Comparison of ENCODE assay signal across 20 cellular contexts in genomic region chrX:12489341-12489740, GRCh38.
DNase-seq lines count a peak whose midpoint lies in the region; ATAC-seq, FAIRE-seq and TF ChIP-seq lines count a peak whose summit lies in the region.
"Had no signal": no experiment of that assay in that cellular context is flagged by ENCODE, and none has a peak within 500 bp of the region (broad histone marks: within the 10 kb centered on the region; RNA-seq: fewer than 3 reads in every experiment).

No MANE protein-coding gene starts in this region.

- ATAC-seq in A549 (no peak), omental fat pad (ENCODE audit: low FRiP score) (peak; percentile 72)
- ATAC-seq: CD8-positive, alpha-beta T cell had no signal

- H2AFZ ChIP-seq in astrocyte (ENCODE audit: low read depth, low read length) (no peak overlapping the region), neural progenitor cell (replicated peaks) (no peak overlapping the region)

- FAIRE-seq in A549 (lab: Jason Lieb, UNC) (peak; percentile 70), astrocyte (lab: Jason Lieb, UNC) (peak; percentile 94)
- FAIRE-seq: HTR-8/SVneo had no signal

- H3K27ac Mint-ChIP-seq in astrocyte (ENCODE audit: unreplicated experiment) (no peak overlapping the region), neural progenitor cell (no peak overlapping the region)
- H3K27ac Mint-ChIP-seq: CD8-positive, alpha-beta T cell; IgD-negative memory B cell had no signal

- DNase-seq in A549 (ENCODE audit: low read depth in 1 of 2, low spot score in 1 of 2): no peak
- DNase-seq in EL: peak; percentile 9
- DNase-seq in astrocyte (ENCODE audit: low read depth): no peak
- no peak for DNase-seq in omental fat pad (ENCODE audit: low spot score)
- no peak for DNase-seq in neural progenitor cell (ENCODE audit: low spot score)
- no peak for DNase-seq in amniotic stem cell (lab: John Stamatoyannopoulos, UW)
- DNase-seq in activated T-cell treated with anti-CD3 and anti-CD28 coated beads, Interleukin-2, amount 50 U/mL, for 1 hour: no peak
- DNase-seq: ACHN; CD8-positive, alpha-beta T cell; DMS153; GOT3; NCI-H187 treated with DMSO at 0.1 percent for 48 hours; NCI-H510A; NK-92 treated with Interleukin-12 subunit alpha and Interleukin-12 subunit beta, amount 100 ng/mL, for 24 hours; SHP77 treated with DMSO at 0.1 percent for 48 hours had no signal

- H3K4me1 ChIP-seq in A549 (no peaks in the 10 kb centered on the region), astrocyte (ENCODE audit: insufficient read depth, low read length) (no peaks in the 10 kb centered on the region), neural progenitor cell (no peaks in the 10 kb centered on the region)
- H3K4me1 ChIP-seq: BLaER1 treated with 17β-estradiol and CSF1 and Interleukin-3, amounts not matched to agents 10 nM and 100 nM had no signal

- H3K36me3 ChIP-seq in astrocyte (ENCODE audit: insufficient read depth, low read length) (no peaks in the 10 kb centered on the region), neural progenitor cell (no peaks in the 10 kb centered on the region)
- H3K36me3 ChIP-seq: BLaER1 treated with 17β-estradiol and CSF1 and Interleukin-3, amounts not matched to agents 10 nM and 100 nM had no signal

- H3K4me3 ChIP-seq in A549: no peak overlapping the region
- no peak overlapping the region for H3K4me3 ChIP-seq in astrocyte (ENCODE audit: insufficient read depth, low read depth, low read length)
- H3K4me3 ChIP-seq in neural progenitor cell: no peak overlapping the region
- H3K4me3 ChIP-seq: BLaER1 treated with 17β-estradiol and CSF1 and Interleukin-3, amounts not matched to agents 10 nM and 100 nM; SK-N-MC had no signal

- TF ChIP-seq EP300 in A549 (IDR thresholded peaks at IDR 0.05): no peak

- H3K4me2 ChIP-seq in A549 (no peak overlapping the region), astrocyte (ENCODE audit: low read length) (no peak overlapping the region), neural progenitor cell (no peak overlapping the region)
- H3K4me2 ChIP-seq: BLaER1 treated with 17β-estradiol and CSF1 and Interleukin-3, amounts not matched to agents 10 nM and 100 nM had no signal

- H3K9me3 ChIP-seq in A549 (no peaks in the 10 kb centered on the region), astrocyte (ENCODE audit: insufficient read depth, low read depth, low read length) (no peaks in the 10 kb centered on the region), neural progenitor cell (ENCODE audit: low read depth) (no peaks in the 10 kb centered on the region)
- H3K9me3 ChIP-seq: BLaER1 treated with 17β-estradiol and CSF1 and Interleukin-3, amounts not matched to agents 10 nM and 100 nM had no signal

- H3K9ac ChIP-seq in astrocyte (ENCODE audit: low read length) (no peak overlapping the region), neural progenitor cell (no peak overlapping the region)
- H3K9ac ChIP-seq: BLaER1 treated with 17β-estradiol and CSF1 and Interleukin-3, amounts not matched to agents 10 nM and 100 nM had no signal

- H3K79me2 ChIP-seq in astrocyte (ENCODE audit: insufficient read depth, low read length): no peaks in the 10 kb centered on the region
- H3K79me2 ChIP-seq in neural progenitor cell (ENCODE audit: low read depth): no peaks in the 10 kb centered on the region

- H3K36me3 Mint-ChIP-seq in astrocyte (ENCODE audit: low read depth, unreplicated experiment) (no peaks in the 10 kb centered on the region), neural progenitor cell (no peaks in the 10 kb centered on the region)
- H3K36me3 Mint-ChIP-seq: CD8-positive, alpha-beta T cell; IgD-negative memory B cell had no signal

- H4K20me1 ChIP-seq in astrocyte (ENCODE audit: insufficient read depth, low read length): no peaks in the 10 kb centered on the region
- no peaks in the 10 kb centered on the region for H4K20me1 ChIP-seq in neural progenitor cell (ENCODE audit: low read depth)
- H4K20me1 ChIP-seq: BLaER1 treated with 17β-estradiol and CSF1 and Interleukin-3, amounts not matched to agents 10 nM and 100 nM had no signal

- H3K4me1 Mint-ChIP-seq in astrocyte (ENCODE audit: low read depth, unreplicated experiment): no peaks in the 10 kb centered on the region
- no peaks in the 10 kb centered on the region for H3K4me1 Mint-ChIP-seq in neural progenitor cell
- H3K4me1 Mint-ChIP-seq: IgD-negative memory B cell had no signal

- TF ChIP-seq RAD21 in A549 (conservative IDR thresholded peaks at IDR 0.05 in 1 of 2, IDR thresholded peaks at IDR 0.05 in 1 of 2): no peak

- H3K27me3 Mint-ChIP-seq in astrocyte (ENCODE audit: low read depth, unreplicated experiment) (no peaks in the 10 kb centered on the region), neural progenitor cell (ENCODE audit: insufficient read depth, low read depth) (no peaks in the 10 kb centered on the region)
- H3K27me3 Mint-ChIP-seq: IgD-negative memory B cell had no signal

- H3K27me3 ChIP-seq in astrocyte (ENCODE audit: insufficient read depth, low read length): no peaks in the 10 kb centered on the region
- no peaks in the 10 kb centered on the region for H3K27me3 ChIP-seq in neural progenitor cell

- POLR2A ChIA-PET in A549 (lab: Yijun Ruan, JAX): no interaction called here

- TF ChIP-seq CTCF in A549 (IDR thresholded peaks at IDR 0.05): no peak
- TF ChIP-seq CTCF in astrocyte (IDR thresholded peaks at IDR 0.05; ENCODE audit: insufficient read depth, low read depth, low read length): no peak
- no peak for TF ChIP-seq CTCF in omental fat pad (IDR thresholded peaks at IDR 0.05)
- no peak for TF ChIP-seq CTCF in neural progenitor cell (IDR thresholded peaks at IDR 0.05)

- no peak for TF ChIP-seq POLR2A in A549 (IDR thresholded peaks at IDR 0.05; ENCODE audit: low read length)

- CTCF ChIA-PET in A549 (lab: Yijun Ruan, JAX): interaction anchor here (1.0 kb wide), 1 partner anchor 53 kb away, joined by 3 read pairs; no protein-coding TSS in a partner anchor

- H3K9me3 Mint-ChIP-seq in astrocyte (ENCODE audit: unreplicated experiment): peaks cover 3% of the 10 kb centered on the region
- no peaks in the 10 kb centered on the region for H3K9me3 Mint-ChIP-seq in neural progenitor cell
- H3K9me3 Mint-ChIP-seq: CD8-positive, alpha-beta T cell had no signal

- WGBS in A549 (ENCODE audit: missing lambda C conversion rate): 12% methylated on average over 3 of the region's 3 CpGs

- H3K4me3 Mint-ChIP-seq in astrocyte (ENCODE audit: unreplicated experiment): no peak overlapping the region
- no peak overlapping the region for H3K4me3 Mint-ChIP-seq in neural progenitor cell
- H3K4me3 Mint-ChIP-seq: CD8-positive, alpha-beta T cell; IgD-negative memory B cell had no signal

- no peak overlapping the region for H3K27ac ChIP-seq in A549
- H3K27ac ChIP-seq in astrocyte (ENCODE audit: low read depth, low read length): no peak overlapping the region
- H3K27ac ChIP-seq in neural progenitor cell: no peak overlapping the region
- H3K27ac ChIP-seq: BLaER1 treated with 17β-estradiol and CSF1 and Interleukin-3, amounts not matched to agents 10 nM and 100 nM; RWPE1; SK-N-MC had no signal

- no peaks in the 10 kb centered on the region for H3F3A ChIP-seq in neural progenitor cell (ENCODE audit: low read depth)

TF ChIP-seq in A549, 52 proteins besides CTCF, POLR2A, EP300 and RAD21:
- no peak for TF ChIP-seq FOSL2 (IDR thresholded peaks at IDR 0.05)
- TF ChIP-seq FOSL2 (CRISPR knock-in tag; IDR thresholded peaks at IDR 0.05): peak; percentile 45
- no peak for TF ChIP-seq RNF2 (IDR thresholded peaks at IDR 0.05; ENCODE audit: borderline replicate concordance, low read depth)
- TF ChIP-seq E2F6 (IDR thresholded peaks at IDR 0.05; ENCODE audit: borderline replicate concordance, low read depth): no peak
- TF ChIP-seq NFE2L2 (conservative IDR thresholded peaks at IDR 0.05; ENCODE audit: low read length): no peak
- TF ChIP-seq HOXB13 (CRISPR knock-in tag; IDR thresholded peaks at IDR 0.05; ENCODE audit: low read depth): no peak
